ENCODE assay signal across 13 cellular contexts in genomic region chr7:2107386-2108085, GRCh38.
DNase-seq lines count a peak whose midpoint lies in the region; ATAC-seq lines count a peak whose summit lies in the region.
"Had no signal": no experiment of that assay in that cellular context is flagged by ENCODE, and none has a peak within 500 bp of the region (broad histone marks: within the 10 kb centered on the region; RNA-seq: fewer than 3 reads in every experiment).

No MANE protein-coding gene starts in this region.

- intact Hi-C loops in naive thymus-derived CD4-positive, alpha-beta T cell (cut with micrococcal nuclease) = loop anchor here in 1 of 2 donors (10.0 kb wide), 2 partner anchors 73 to 443 kb away; no protein-coding TSS in a partner anchor
- intact Hi-C loops in activated CD4-positive, alpha-beta T cell treated with anti-CD3 and anti-CD28 coated beads, Interleukin-2, amount 10 ng/mL, durations not matched to agents 24 days and 14 days (cut with micrococcal nuclease) = no loop called here

- no peaks in the 10 kb centered on the region for H3K9me3 ChIP-seq in CD8-positive, alpha-beta memory T cell (ENCODE audit: low read length)
- no peaks in the 10 kb centered on the region for H3K9me3 ChIP-seq in naive thymus-derived CD4-positive, alpha-beta T cell (ENCODE audit: control insufficient read depth in 2 of 3, low read length in 3 of 3)

- peaks cover 36% of the 10 kb centered on the region for H3K4me1 Mint-ChIP-seq in activated naive CD8-positive, alpha-beta T cell treated with anti-CD3 and anti-CD28 coated beads, Interleukin-2, amount 10 ng/mL, durations not matched to agents 7 days and 5 days
- H3K4me1 Mint-ChIP-seq in activated naive CD8-positive, alpha-beta T cell treated with anti-CD3 and anti-CD28 coated beads for 36 hours = peaks cover 41% of the 10 kb centered on the region
- peaks cover 24 to 51% (median 38%) of the 10 kb centered on the region in 3 donors for H3K4me1 Mint-ChIP-seq in CD8-positive, alpha-beta memory T cell
- H3K4me1 Mint-ChIP-seq in naive thymus-derived CD4-positive, alpha-beta T cell = peaks cover 16 to 44% (median 28%) of the 10 kb centered on the region in 7 donors
- H3K4me1 Mint-ChIP-seq in activated CD4-positive, alpha-beta T cell treated with anti-CD3 and anti-CD28 coated beads, Interleukin-2, amount 10 ng/mL, durations not matched to agents 24 days and 14 days = peaks cover 25% of the 10 kb centered on the region

- CTCF ChIA-PET in CD8-positive, alpha-beta memory T cell (lab: Charles Lee) = no interaction called here
- CTCF ChIA-PET in naive thymus-derived CD4-positive, alpha-beta T cell (lab: Charles Lee) = no interaction called here

- H3K4me3 Mint-ChIP-seq in activated naive CD8-positive, alpha-beta T cell treated with anti-CD3 and anti-CD28 coated beads, Interleukin-2, amount 10 ng/mL, durations not matched to agents 7 days and 5 days = no peak overlapping the region
- no peak overlapping the region for H3K4me3 Mint-ChIP-seq in activated naive CD8-positive, alpha-beta T cell treated with anti-CD3 and anti-CD28 coated beads for 36 hours
- H3K4me3 Mint-ChIP-seq in CD8-positive, alpha-beta memory T cell = no peak overlapping the region
- H3K4me3 Mint-ChIP-seq in naive thymus-derived CD4-positive, alpha-beta T cell = no peak overlapping the region
- no peak overlapping the region for H3K4me3 Mint-ChIP-seq in activated CD4-positive, alpha-beta T cell treated with anti-CD3 and anti-CD28 coated beads, Interleukin-2, amount 10 ng/mL, durations not matched to agents 24 days and 14 days
- H3K4me3 Mint-ChIP-seq: activated CD8-positive, alpha-beta memory T cell treated with anti-CD3 and anti-CD28 coated beads, Interleukin-2, amount 10 ng/mL, durations not matched to agents 7 days and 5 days; activated naive CD4-positive, alpha-beta T cell treated with anti-CD3 and anti-CD28 coated beads, Interleukin-2, amount 50 U/mL, for 24 hours; mesothelial cell of epicardium had no signal

- H3K27me3 Mint-ChIP-seq in activated naive CD8-positive, alpha-beta T cell treated with anti-CD3 and anti-CD28 coated beads, Interleukin-2, amount 10 ng/mL, durations not matched to agents 7 days and 5 days = no peaks in the 10 kb centered on the region
- no peaks in the 10 kb centered on the region for H3K27me3 Mint-ChIP-seq in activated naive CD8-positive, alpha-beta T cell treated with anti-CD3 and anti-CD28 coated beads for 36 hours
- H3K27me3 Mint-ChIP-seq in CD8-positive, alpha-beta memory T cell = peaks cover 0 to 2% of the 10 kb centered on the region in 2 donors
- no peaks in the 10 kb centered on the region for H3K27me3 Mint-ChIP-seq in naive thymus-derived CD4-positive, alpha-beta T cell
- no peaks in the 10 kb centered on the region for H3K27me3 Mint-ChIP-seq in activated CD4-positive, alpha-beta T cell treated with anti-CD3 and anti-CD28 coated beads, Interleukin-2, amount 10 ng/mL, durations not matched to agents 24 days and 14 days
- H3K27me3 Mint-ChIP-seq: activated naive CD4-positive, alpha-beta T cell treated with anti-CD3 and anti-CD28 coated beads, Interleukin-2, amount 50 U/mL, for 24 hours had no signal

- peaks cover 24% of the 10 kb centered on the region for H3K4me1 ChIP-seq in CD8-positive, alpha-beta memory T cell (ENCODE audit: insufficient read depth, low read length)
- peaks cover 4 to 21% of the 10 kb centered on the region in 2 donors for H3K4me1 ChIP-seq in naive thymus-derived CD4-positive, alpha-beta T cell (ENCODE audit: control insufficient read depth in 2 of 2, insufficient read depth in 2 of 2, low read length in 2 of 2)

- peak overlapping the region; percentile 98 for H3K27ac ChIP-seq in angular gyrus (ENCODE audit: low read depth, low read length)
- H3K27ac ChIP-seq in layer of hippocampus (ENCODE audit: low read depth, low read length) = peak overlapping the region; percentile 93
- no peak overlapping the region for H3K27ac ChIP-seq in CD8-positive, alpha-beta memory T cell (ENCODE audit: low read depth, low read length)
- no peak overlapping the region for H3K27ac ChIP-seq in naive thymus-derived CD4-positive, alpha-beta T cell (ENCODE audit: low read depth, low read length)

- DNase-seq in activated naive CD8-positive, alpha-beta T cell treated with anti-CD3 and anti-CD28 coated beads, Interleukin-2, amount 10 ng/mL, durations not matched to agents 7 days and 5 days = no peak
- no peak for DNase-seq in activated naive CD8-positive, alpha-beta T cell treated with anti-CD3 and anti-CD28 coated beads for 36 hours
- DNase-seq in superior temporal gyrus (ENCODE audit: extremely low spot score) = peak; percentile 56
- no peak for DNase-seq in CD8-positive, alpha-beta memory T cell
- no peak for DNase-seq in naive thymus-derived CD4-positive, alpha-beta T cell
- no peak for DNase-seq in activated CD4-positive, alpha-beta T cell treated with anti-CD3 and anti-CD28 coated beads, Interleukin-2, amount 10 ng/mL, durations not matched to agents 24 days and 14 days
- DNase-seq: activated CD8-positive, alpha-beta memory T cell treated with anti-CD3 and anti-CD28 coated beads, Interleukin-2, amount 10 ng/mL, durations not matched to agents 7 days and 5 days; NCI-H1436; stimulated activated CD4-positive, alpha-beta T cell treated with anti-CD3 and anti-CD28 coated beads, Interleukin-1b, Interleukin-23, amount 100 ng/mL, for 48 hours had no signal

- peak overlapping the region; percentile 57 for H3K27ac Mint-ChIP-seq in activated naive CD8-positive, alpha-beta T cell treated with anti-CD3 and anti-CD28 coated beads, Interleukin-2, amount 10 ng/mL, durations not matched to agents 7 days and 5 days
- H3K27ac Mint-ChIP-seq in activated naive CD8-positive, alpha-beta T cell treated with anti-CD3 and anti-CD28 coated beads for 36 hours = no peak overlapping the region
- H3K27ac Mint-ChIP-seq in CD8-positive, alpha-beta memory T cell = peak overlapping the region in 2 of 8 donors; percentile 18 to 68
- H3K27ac Mint-ChIP-seq in naive thymus-derived CD4-positive, alpha-beta T cell = peak overlapping the region in 1 of 9 donors; percentile 42
- no peak overlapping the region for H3K27ac Mint-ChIP-seq in activated CD4-positive, alpha-beta T cell treated with anti-CD3 and anti-CD28 coated beads, Interleukin-2, amount 10 ng/mL, durations not matched to agents 24 days and 14 days
- H3K27ac Mint-ChIP-seq: activated CD8-positive, alpha-beta memory T cell treated with anti-CD3 and anti-CD28 coated beads, Interleukin-2, amount 10 ng/mL, durations not matched to agents 7 days and 5 days; mesothelial cell of epicardium had no signal

- no peaks in the 10 kb centered on the region for H3K36me3 ChIP-seq in CD8-positive, alpha-beta memory T cell (ENCODE audit: insufficient read depth, low read length)
- H3K36me3 ChIP-seq in naive thymus-derived CD4-positive, alpha-beta T cell (ENCODE audit: control insufficient read depth in 2 of 3, insufficient read depth in 3 of 3, low read length in 3 of 3) = no peaks in the 10 kb centered on the region

- no peak for ATAC-seq in activated naive CD8-positive, alpha-beta T cell treated with anti-CD3 and anti-CD28 coated beads, Interleukin-2, amount 10 ng/mL, durations not matched to agents 7 days and 5 days (ENCODE audit: low read depth)
- ATAC-seq in naive thymus-derived CD4-positive, alpha-beta T cell = no peak
- ATAC-seq: activated CD8-positive, alpha-beta memory T cell treated with anti-CD3 and anti-CD28 coated beads, Interleukin-2, amount 10 ng/mL, durations not matched to agents 7 days and 5 days had no signal

- POLR2A ChIA-PET in activated naive CD8-positive, alpha-beta T cell treated with anti-CD3 and anti-CD28 coated beads, Interleukin-2, amount 10 ng/mL, durations not matched to agents 7 days and 5 days (lab: Charles Lee) = no interaction called here
- POLR2A ChIA-PET in CD8-positive, alpha-beta memory T cell (lab: Charles Lee) = no interaction called here
- POLR2A ChIA-PET in naive thymus-derived CD4-positive, alpha-beta T cell (lab: Charles Lee) = no interaction called here

- no peaks in the 10 kb centered on the region for H3K9me3 Mint-ChIP-seq in activated naive CD8-positive, alpha-beta T cell treated with anti-CD3 and anti-CD28 coated beads, Interleukin-2, amount 10 ng/mL, durations not matched to agents 7 days and 5 days
- H3K9me3 Mint-ChIP-seq in activated naive CD8-positive, alpha-beta T cell treated with anti-CD3 and anti-CD28 coated beads for 36 hours = no peaks in the 10 kb centered on the region
- H3K9me3 Mint-ChIP-seq in CD8-positive, alpha-beta memory T cell = peaks cover 0 to under 1% (median 0%) of the 10 kb centered on the region in 5 donors
- peaks cover 0 to under 1% (median 0%) of the 10 kb centered on the region in 11 donors for H3K9me3 Mint-ChIP-seq in naive thymus-derived CD4-positive, alpha-beta T cell
- no peaks in the 10 kb centered on the region for H3K9me3 Mint-ChIP-seq in activated CD4-positive, alpha-beta T cell treated with anti-CD3 and anti-CD28 coated beads, Interleukin-2, amount 10 ng/mL, durations not matched to agents 24 days and 14 days
- H3K9me3 Mint-ChIP-seq: activated naive CD4-positive, alpha-beta T cell treated with anti-CD3 and anti-CD28 coated beads, Interleukin-2, amount 50 U/mL, for 24 hours; mesothelial cell of epicardium had no signal

- H3K27me3 ChIP-seq in layer of hippocampus (ENCODE audit: control insufficient read depth, insufficient read depth, low read length) = no peaks in the 10 kb centered on the region
- no peaks in the 10 kb centered on the region for H3K27me3 ChIP-seq in CD8-positive, alpha-beta memory T cell (ENCODE audit: insufficient read depth, low read length, poor library complexity, severe bottlenecking)
- no peaks in the 10 kb centered on the region for H3K27me3 ChIP-seq in naive thymus-derived CD4-positive, alpha-beta T cell (ENCODE audit: control insufficient read depth in 2 of 2, insufficient read depth in 2 of 2, low read length in 2 of 2)

- no peak overlapping the region for H3K4me3 ChIP-seq in CD8-positive, alpha-beta memory T cell (ENCODE audit: low read length)
- no peak overlapping the region for H3K4me3 ChIP-seq in naive thymus-derived CD4-positive, alpha-beta T cell (ENCODE audit: low read length)

- H3K36me3 Mint-ChIP-seq in activated naive CD8-positive, alpha-beta T cell treated with anti-CD3 and anti-CD28 coated beads, Interleukin-2, amount 10 ng/mL, durations not matched to agents 7 days and 5 days = peaks cover 2% of the 10 kb centered on the region
- peaks cover 7% of the 10 kb centered on the region for H3K36me3 Mint-ChIP-seq in activated naive CD8-positive, alpha-beta T cell treated with anti-CD3 and anti-CD28 coated beads for 36 hours
- peaks cover 0 to 2% (median 0%) of the 10 kb centered on the region in 3 donors for H3K36me3 Mint-ChIP-seq in CD8-positive, alpha-beta memory T cell
- peaks cover 0 to 5% (median 0%) of the 10 kb centered on the region in 5 donors for H3K36me3 Mint-ChIP-seq in naive thymus-derived CD4-positive, alpha-beta T cell
- H3K36me3 Mint-ChIP-seq in activated CD4-positive, alpha-beta T cell treated with anti-CD3 and anti-CD28 coated beads, Interleukin-2, amount 10 ng/mL, durations not matched to agents 24 days and 14 days (ENCODE audit: low read depth) = peaks cover 3% of the 10 kb centered on the region
- H3K36me3 Mint-ChIP-seq: mesothelial cell of epicardium had no signal

Comparison
In these comparisons a context has a peak if more than half of its experiments do, and no peak if none do; other contexts are left out.
1. H3K27ac ChIP-seq: peak in angular gyrus (single experiment) and layer of hippocampus (single experiment); none in CD8-positive, alpha-beta memory T cell (single experiment) and naive thymus-derived CD4-positive, alpha-beta T cell (single experiment).